ENCODE assay signal across 8 cellular contexts in genomic region chr7:30771859-30772429, GRCh38. TPM values are rescaled to one million over a fixed set of nuclear protein-coding genes. Genes with fewer than 3 reads are reported as not detected.
DNase-seq lines count a peak whose midpoint lies in the region; ATAC-seq and TF ChIP-seq lines count a peak whose summit lies in the region.

No MANE protein-coding gene starts in this region.

- no peaks in the 10 kb centered on the region for H3K36me3 Mint-ChIP-seq in WTC11

- CTCF ChIA-PET in WTC11 (lab: Charles Lee) = interaction anchor here (1.0 to 2.0 kb wide), 4 partner anchors 12 to 166 kb away, joined by 3 to 10 read pairs (median 5); no protein-coding TSS in a partner anchor

- H3K4me3 ChIP-seq in heart left ventricle (peak overlapping the region; percentile 63 to 92 (median 81)), gastrocnemius medialis (peak overlapping the region; percentile 74 to 97 (median 84))

- no peaks in the 10 kb centered on the region for H3K9me3 ChIP-seq in heart left ventricle
- H3K9me3 ChIP-seq in gastrocnemius medialis = no peaks in the 10 kb centered on the region

- 2 to 13% (median 5%) methylated on average over 18 of the region's 18 CpGs for WGBS in heart left ventricle, 4 donors

- H3K27ac ChIP-seq in heart left ventricle (peak overlapping the region in 11 of 12 donors; percentile 76 to 92 (median 85)), gastrocnemius medialis (peak overlapping the region; percentile 68 to 90 (median 80))

- peak overlapping the region; percentile 79 for H3K4me3 Mint-ChIP-seq in WTC11

- no peak for DNase-seq in activated CD4-positive, CD25-positive, alpha-beta regulatory T cell (lab: John Stamatoyannopoulos, UW)
- DNase-seq in WTC11 (ENCODE audit: low spot score) = no peak
- DNase-seq in heart left ventricle = no peak
- DNase-seq in gastrocnemius medialis = no peak
- no peak for DNase-seq in kidney glomerular epithelial cell (lab: John Stamatoyannopoulos, UW)

- peaks cover 8% of the 10 kb centered on the region; the same call in 1 of the 2 replicates for H3K27me3 Mint-ChIP-seq in WTC11 (ENCODE audit: low read depth)

- in situ Hi-C loops in gastrocnemius medialis (cut with MboI; ENCODE audit: low sequenced_read_pairs in 4 of 4) = no loop called here

- intact Hi-C loops in heart left ventricle (cut with DNase I) = no loop called here
- intact Hi-C loops in gastrocnemius medialis (cut with DNase I; ENCODE audit: low total_unique reads) = no loop called here

- H3K36me3 ChIP-seq in heart left ventricle = no peaks in the 10 kb centered on the region
- no peaks in the 10 kb centered on the region for H3K36me3 ChIP-seq in gastrocnemius medialis

- no peak for TF ChIP-seq CTCF in WTC11 (IDR thresholded peaks at IDR 0.05)
- TF ChIP-seq CTCF in heart left ventricle (IDR thresholded peaks at IDR 0.05) = no peak
- no peak for TF ChIP-seq CTCF in gastrocnemius medialis (IDR thresholded peaks at IDR 0.05 in 4 of 5, conservative IDR thresholded peaks at IDR 0.05 in 1 of 5)

- POLR2A ChIA-PET in WTC11 (lab: Charles Lee) = no interaction called here

- H3K27ac Mint-ChIP-seq in WTC11 = no peak overlapping the region

- H3K27me3 ChIP-seq in heart left ventricle (no peaks in the 10 kb centered on the region), gastrocnemius medialis (no peaks in the 10 kb centered on the region)

- H3K4me1 ChIP-seq in heart left ventricle = peaks cover 0 to 33% (median 11%) of the 10 kb centered on the region in 12 donors
- peaks cover 7 to 18% of the 10 kb centered on the region in 2 donors for H3K4me1 ChIP-seq in gastrocnemius medialis

- H3K4me1 Mint-ChIP-seq in WTC11 = peaks cover 4% of the 10 kb centered on the region

- TF ChIP-seq POLR2A in heart left ventricle (IDR thresholded peaks at IDR 0.05) (no peak), gastrocnemius medialis (IDR thresholded peaks at IDR 0.05) (no peak)

- ATAC-seq in activated CD4-positive, CD25-positive, alpha-beta regulatory T cell treated with anti-CD3 and anti-CD28 coated beads, Interleukin-2, amount 50 U/mL, for 24 hours = peak; percentile 25 to 30
- ATAC-seq in HG02870 (IDR thresholded peaks at IDR 0.05; ENCODE audit: unreplicated experiment) (peak; percentile 40), WTC11 (no peak), heart left ventricle (peak in 2 of 4 donors; percentile 6 to 16), gastrocnemius medialis (peak; percentile 13 to 16), GM21737 (IDR thresholded peaks at IDR 0.05; ENCODE audit: unreplicated experiment) (no peak)

- no peaks in the 10 kb centered on the region for H3K9me3 Mint-ChIP-seq in WTC11

TF ChIP-seq in WTC11, 78 proteins besides CTCF, POLR2A, EP300 and RAD21:
- TF ChIP-seq ZNF281 (CRISPR knock-in tag; IDR thresholded peaks at IDR 0.05) (no peak), GABPB1 (CRISPR knock-in tag; IDR thresholded peaks at IDR 0.05) (no peak), CREM (CRISPR knock-in tag; IDR thresholded peaks at IDR 0.05) (0 out of 2 replicates have a peak, but pooled peaks have one; percentile 8)

RNA-seq across cellular contexts. Expression of gene MINDY4, which starts 0.7 kb away (rescaled TPM):
- total RNA-seq in WTC11 (2021) (1.8 to 2.2 TPM (median 2.0 TPM) in 3 replicates), heart left ventricle (1 to 10 TPM; 2.4 to 6.0 (median 3.1) TPM), gastrocnemius medialis (1 to 10 TPM; 1.4 to 4.3 (median 3.0) TPM)
- 1 to 10 TPM; 1.3 to 2.4 TPM for polyA plus RNA-seq in heart left ventricle

RNA-seq across cellular contexts. Expression of gene INMT, which starts 20.0 kb away (rescaled TPM):
- total RNA-seq in WTC11 (2021) (3.5 to 5.6 TPM (median 4.4 TPM) in 3 replicates), heart left ventricle (10 to 100 TPM; 11.7 to 88.1 (median 29.6) TPM), gastrocnemius medialis (1 to 10 TPM; 1.9 to 8.6 (median 5.5) TPM)
- polyA plus RNA-seq in heart left ventricle = 10 to 100 TPM; 15.7 to 27.9 TPM

Comparison
In these comparisons a context has a peak if more than half of its experiments do, and no peak if none do; other contexts are left out.
1. ATAC-seq: peak in activated CD4-positive, CD25-positive, alpha-beta regulatory T cell treated with anti-CD3 and anti-CD28 coated beads, Interleukin-2, amount 50 U/mL, for 24 hours (2 of 2), HG02870 (single experiment) and gastrocnemius medialis (2 of 2); none in WTC11 (single experiment) and GM21737 (single experiment).